In genomic region chr1:21149430-21149861, GRCh38 we compare ENCODE assay signal across 9 cellular contexts. TPM values are rescaled to one million over a fixed set of nuclear protein-coding genes. Genes with fewer than 3 reads are reported as not detected.
DNase-seq lines count a peak whose midpoint lies in the region; ATAC-seq and TF ChIP-seq lines count a peak whose summit lies in the region.
"Had no signal": no experiment of that assay in that cellular context is flagged by ENCODE, and none has a peak within 500 bp of the region (broad histone marks: within the 10 kb centered on the region; RNA-seq: fewer than 3 reads in every experiment).

No MANE protein-coding gene starts in this region.

- H3K9me3 Mint-ChIP-seq in activated CD4-positive, alpha-beta T cell treated with anti-CD3 and anti-CD28 coated beads, Interleukin-2, amount 10 ng/mL, durations not matched to agents 7 days and 5 days = no peaks in the 10 kb centered on the region
- H3K9me3 Mint-ChIP-seq in activated T-cell treated with anti-CD3 and anti-CD28 coated beads, Interleukin-2, amount 50 U/mL, for 72 hours = no peaks in the 10 kb centered on the region
- H3K9me3 Mint-ChIP-seq: activated T-helper 1 cell treated with anti-CD3 and anti-CD28 coated beads, Interleukin-12 subunit alpha, Interleukin-12 subunit beta, Interleukin-2, Interleukin-4 antibody, amounts not matched to agents 30 ng/mL and 10 ng/mL and 1 ng/mL, durations not matched to agents 14 hours and 24 hours and 36 hours had no signal

- TF ChIP-seq RAD21 in HCT116 (IDR thresholded peaks at IDR 0.05; ENCODE audit: low read depth) = no peak

- RAD21 ChIA-PET in HCT116 (lab: Charles Lee; ENCODE audit: low non-redundant PET in 1 of 2, low total read pairs in 2 of 2, uncharacterized antibody in 2 of 2, unreplicated experiment in 2 of 2) = no interaction called here

- BruUV-seq in HCT116 (replicated peaks; lab: Mats Ljungman, UMichigan) = no TSS peak

- DNase-seq in HCT116 (ENCODE audit: low read depth, low spot score) (peak; percentile 6), amniotic stem cell (lab: John Stamatoyannopoulos, UW) (peak; percentile 51), left ventricle myocardium inferior (no peak), MG63 (no peak)
- DNase-seq in NK-92 treated with Interleukin-12 subunit alpha and Interleukin-12 subunit beta, amount 100 ng/mL, for 24 hours (lab: John Stamatoyannopoulos, UW) = no peak
- DNase-seq in activated CD4-positive, alpha-beta T cell treated with anti-CD3 and anti-CD28 coated beads, Interleukin-2, amount 10 ng/mL, durations not matched to agents 7 days and 5 days = no peak
- DNase-seq in activated T-cell treated with anti-CD3 and anti-CD28 coated beads, Interleukin-2, amount 50 U/mL, for 72 hours = no peak

- H3K27ac Mint-ChIP-seq in activated CD4-positive, alpha-beta T cell treated with anti-CD3 and anti-CD28 coated beads, Interleukin-2, amount 10 ng/mL, durations not matched to agents 7 days and 5 days = no peak overlapping the region
- H3K27ac Mint-ChIP-seq in activated T-cell treated with anti-CD3 and anti-CD28 coated beads, Interleukin-2, amount 50 U/mL, for 72 hours = no peak overlapping the region
- H3K27ac Mint-ChIP-seq: activated T-helper 1 cell treated with anti-CD3 and anti-CD28 coated beads, Interleukin-12 subunit alpha, Interleukin-12 subunit beta, Interleukin-2, Interleukin-4 antibody, amounts not matched to agents 30 ng/mL and 10 ng/mL and 1 ng/mL, durations not matched to agents 14 hours and 24 hours and 36 hours had no signal

- H3K27ac ChIP-seq in HCT116 (ENCODE audit: low read depth, low read length) (peak overlapping the region; percentile 74), left ventricle myocardium inferior (replicated peaks) (peak overlapping the region; percentile 84)

- H3K4me3 ChIP-seq in HCT116 (replicated peaks in 1 of 2; ENCODE audit: low read depth in 1 of 2, low read length in 2 of 2) (peak overlapping the region in 1 of 2 experiments; percentile 35; a peak in 2 of 4 replicates), left ventricle myocardium inferior (peak overlapping the region; percentile 27), skeletal muscle satellite cell (ENCODE audit: low read length) (peak overlapping the region; percentile 4), MG63 (no peak overlapping the region)

- TF ChIP-seq CTCF in HCT116 (IDR thresholded peaks at IDR 0.05 in 2 of 3, conservative IDR thresholded peaks at IDR 0.05 in 1 of 3; ENCODE audit: borderline replicate concordance in 1 of 3, insufficient read depth in 1 of 3, low read depth in 2 of 3, low read length in 2 of 3) = no peak
- no peak for TF ChIP-seq CTCF in left ventricle myocardium inferior (IDR thresholded peaks at IDR 0.05; ENCODE audit: borderline replicate concordance)

- peaks cover 4% of the 10 kb centered on the region for H3K4me1 Mint-ChIP-seq in activated CD4-positive, alpha-beta T cell treated with anti-CD3 and anti-CD28 coated beads, Interleukin-2, amount 10 ng/mL, durations not matched to agents 7 days and 5 days
- no peaks in the 10 kb centered on the region for H3K4me1 Mint-ChIP-seq in activated T-cell treated with anti-CD3 and anti-CD28 coated beads, Interleukin-2, amount 50 U/mL, for 72 hours (ENCODE audit: low read depth)

- no peaks in the 10 kb centered on the region for H3K27me3 ChIP-seq in HCT116 (ENCODE audit: insufficient read depth, low read length)
- H3K27me3 ChIP-seq in left ventricle myocardium inferior (ENCODE audit: low read depth) = no peaks in the 10 kb centered on the region
- no peaks in the 10 kb centered on the region for H3K27me3 ChIP-seq in skeletal muscle satellite cell (ENCODE audit: control insufficient read depth, insufficient read depth, low read length)
- no peaks in the 10 kb centered on the region for H3K27me3 ChIP-seq in MG63

- H3K27me3 Mint-ChIP-seq in activated CD4-positive, alpha-beta T cell treated with anti-CD3 and anti-CD28 coated beads, Interleukin-2, amount 10 ng/mL, durations not matched to agents 7 days and 5 days = no peaks in the 10 kb centered on the region
- no peaks in the 10 kb centered on the region for H3K27me3 Mint-ChIP-seq in activated T-cell treated with anti-CD3 and anti-CD28 coated beads, Interleukin-2, amount 50 U/mL, for 72 hours (ENCODE audit: low read depth)

- H3K36me3 Mint-ChIP-seq in activated CD4-positive, alpha-beta T cell treated with anti-CD3 and anti-CD28 coated beads, Interleukin-2, amount 10 ng/mL, durations not matched to agents 7 days and 5 days (ENCODE audit: low read depth) = peaks cover 3% of the 10 kb centered on the region
- peaks cover 2% of the 10 kb centered on the region in 2 donors for H3K36me3 Mint-ChIP-seq in activated T-cell treated with anti-CD3 and anti-CD28 coated beads, Interleukin-2, amount 50 U/mL, for 72 hours (ENCODE audit: insufficient read depth in 2 of 2)

- POLR2A ChIA-PET in HCT116 (lab: Charles Lee) = no interaction called here
- POLR2A ChIA-PET in activated CD4-positive, alpha-beta T cell treated with anti-CD3 and anti-CD28 coated beads, Interleukin-2, amount 10 ng/mL, durations not matched to agents 7 days and 5 days (lab: Charles Lee) = no interaction called here

- intact Hi-C loops in HCT116 (cut with micrococcal nuclease) = no loop called here
- intact Hi-C loops in left ventricle myocardium inferior (cut with micrococcal nuclease) = no loop called here

- no peak; the same call in 1 of the 2 replicates for ATAC-seq in HCT116
- ATAC-seq in activated T-cell treated with anti-CD3 and anti-CD28 coated beads, Interleukin-2, amount 50 U/mL, for 72 hours (replicated peaks in 1 of 2) = no peak

- H3K4me2 ChIP-seq in HCT116 (ENCODE audit: low read length) = peak overlapping the region; percentile 70
- peak overlapping the region; percentile 52 for H3K4me2 ChIP-seq in skeletal muscle satellite cell (ENCODE audit: low read length)

- no peaks in the 10 kb centered on the region for H3K36me3 ChIP-seq in HCT116 (ENCODE audit: control insufficient read depth in 1 of 2, insufficient read depth in 2 of 2, low read length in 2 of 2)
- H3K36me3 ChIP-seq in left ventricle myocardium inferior = peaks cover 19% of the 10 kb centered on the region
- H3K36me3 ChIP-seq in skeletal muscle satellite cell (ENCODE audit: insufficient read depth, low read length) = peaks cover 4% of the 10 kb centered on the region
- H3K36me3 ChIP-seq in MG63 = peaks cover 8% of the 10 kb centered on the region

- no peaks in the 10 kb centered on the region for H4K20me1 ChIP-seq in HCT116 (ENCODE audit: insufficient read depth)

- no peak overlapping the region for H3K4me3 Mint-ChIP-seq in activated CD4-positive, alpha-beta T cell treated with anti-CD3 and anti-CD28 coated beads, Interleukin-2, amount 10 ng/mL, durations not matched to agents 7 days and 5 days
- no peak overlapping the region for H3K4me3 Mint-ChIP-seq in activated T-cell treated with anti-CD3 and anti-CD28 coated beads, Interleukin-2, amount 50 U/mL, for 72 hours
- H3K4me3 Mint-ChIP-seq: activated T-helper 1 cell treated with anti-CD3 and anti-CD28 coated beads, Interleukin-12 subunit alpha, Interleukin-12 subunit beta, Interleukin-2, Interleukin-4 antibody, amounts not matched to agents 30 ng/mL and 10 ng/mL and 1 ng/mL, durations not matched to agents 14 hours and 24 hours and 36 hours had no signal

- H3K4me1 ChIP-seq in HCT116 (ENCODE audit: control insufficient read depth in 1 of 2, insufficient read depth in 2 of 2, low read length in 2 of 2) (peaks cover 46 to 52% of the 10 kb centered on the region in 2 experiments), left ventricle myocardium inferior (peaks cover 44% of the 10 kb centered on the region), skeletal muscle satellite cell (ENCODE audit: control insufficient read depth, insufficient read depth, low read length) (peaks cover 27% of the 10 kb centered on the region)

- H3K9me3 ChIP-seq in HCT116 (ENCODE audit: control insufficient read depth in 1 of 2, insufficient read depth in 1 of 2, low read depth in 1 of 2, low read length in 2 of 2) = no peaks in the 10 kb centered on the region
- H3K9me3 ChIP-seq in left ventricle myocardium inferior (replicated peaks) = no peaks in the 10 kb centered on the region
- no peaks in the 10 kb centered on the region for H3K9me3 ChIP-seq in skeletal muscle satellite cell (replicated peaks; ENCODE audit: low read length)
- H3K9me3 ChIP-seq in MG63 = no peaks in the 10 kb centered on the region

- no peak for TF ChIP-seq POLR2A in HCT116 (IDR thresholded peaks at IDR 0.05; ENCODE audit: borderline replicate concordance, extremely low read depth, insufficient read depth, insufficient read length)

- H3K9ac ChIP-seq in HCT116 (ENCODE audit: low read length) (peak overlapping the region; percentile 54), skeletal muscle satellite cell (ENCODE audit: low read depth, low read length) (peak overlapping the region; percentile 66)

- no peak overlapping the region for H2AFZ ChIP-seq in HCT116 (ENCODE audit: low read depth, low read length, poor library complexity, severe bottlenecking)

- H3K79me2 ChIP-seq in HCT116 (ENCODE audit: insufficient read depth, low read length) = peaks cover 37% of the 10 kb centered on the region

- H3K9me2 ChIP-seq in HCT116 (ENCODE audit: insufficient read depth) = no peaks in the 10 kb centered on the region

- CTCF ChIA-PET in HCT116 (lab: Charles Lee) = no interaction called here
- CTCF ChIA-PET in activated CD4-positive, alpha-beta T cell treated with anti-CD3 and anti-CD28 coated beads, Interleukin-2, amount 10 ng/mL, durations not matched to agents 7 days and 5 days (lab: Charles Lee) = no interaction called here

TF ChIP-seq in HCT116, 20 proteins besides CTCF, POLR2A, EP300 and RAD21 (continues in another document):
- TF ChIP-seq POLR2AphosphoS5 (IDR thresholded peaks at IDR 0.05; ENCODE audit: low read depth, low read length) (no peak), CBX3 (IDR thresholded peaks at IDR 0.05; ENCODE audit: low read depth) (no peak), ZFX (IDR thresholded peaks at IDR 0.05) (no peak)

RNA-seq across cellular contexts. Expression of gene EIF4G3, which starts 27.3 kb away (rescaled TPM):
- total RNA-seq in HCT116 (2021; ENCODE audit: unreplicated experiment) = 40.1 TPM
- 17.5 and 19.1 TPM in 2 replicates for polyA plus RNA-seq in HCT116 (2012)
- total RNA-seq in left ventricle myocardium inferior = 33.9 TPM
- 38.4 and 43.6 TPM in 2 replicates for total RNA-seq in skeletal muscle satellite cell (2012; rRNA removed)
- 10 to 100 TPM; 23.8 to 31.5 TPM for total RNA-seq in activated CD4-positive, alpha-beta T cell treated with anti-CD3 and anti-CD28 coated beads, Interleukin-2, amount 10 ng/mL, durations not matched to agents 7 days and 5 days
- total RNA-seq in activated T-cell treated with anti-CD3 and anti-CD28 coated beads, Interleukin-2, amount 50 U/mL, for 72 hours = 10 to 100 TPM; 33.3 to 36.3 TPM
- total RNA-seq in MG63 (2014; rRNA removed; shearing (Covaris generic); ENCODE audit: low replicate concordance) = 16.0 and 23.3 TPM in 2 replicates

Comparison
In these comparisons a context has a peak if more than half of its experiments do, and no peak if none do; other contexts are left out.
1. DNase-seq: peak in HCT116 (single experiment) and amniotic stem cell (single experiment); none in left ventricle myocardium inferior (single experiment), NK-92 treated with Interleukin-12 subunit alpha and Interleukin-12 subunit beta, amount 100 ng/mL, for 24 hours (single experiment), activated CD4-positive, alpha-beta T cell treated with anti-CD3 and anti-CD28 coated beads, Interleukin-2, amount 10 ng/mL, durations not matched to agents 7 days and 5 days (single experiment), activated T-cell treated with anti-CD3 and anti-CD28 coated beads, Interleukin-2, amount 50 U/mL, for 72 hours (0 of 2) and MG63 (single experiment).